8 cellular contexts compared by ENCODE assay signal in genomic region chr3:36944641-36945270, GRCh38. TPM values are rescaled to one million over a fixed set of nuclear protein-coding genes. Genes with fewer than 3 reads are reported as not detected.
A peak's percentile ranks its signal among the peaks of the same experiment; 100 is the strongest.
DNase-seq lines count a peak whose midpoint lies in the region; ATAC-seq and TF ChIP-seq lines count a peak whose summit lies in the region.

TRANK1 (minus strand) TSS chr3:36945054; CDS start chr3:36944809, 245 bp downstream.

- H3K4me3 ChIP-seq in endodermal cell (ENCODE audit: low read length) (peak within 1 kb of the TSS; percentile 76), mononuclear cell (ENCODE audit: low read length) (peak within 1 kb of the TSS; percentile 68)

- H3K27me3 ChIP-seq in endodermal cell (ENCODE audit: control insufficient read depth, insufficient read depth, low read length, poor library complexity, severe bottlenecking) (peaks cover 27% of the 10 kb centered on the region), mononuclear cell (ENCODE audit: insufficient read depth, low read length) (no peaks in the 10 kb centered on the region)

- H3K4me3 Mint-ChIP-seq in endodermal cell, result peak within 1 kb of the TSS; percentile 64

- peaks cover 2% of the 10 kb centered on the region for H3K36me3 Mint-ChIP-seq in endodermal cell (ENCODE audit: low read depth)

- H3K4me1 Mint-ChIP-seq in endodermal cell, result peaks cover 3% of the 10 kb centered on the region

- H3K4me1 ChIP-seq in endodermal cell (ENCODE audit: control insufficient read depth, insufficient read depth, low read length) (no peaks in the 10 kb centered on the region), mononuclear cell (ENCODE audit: insufficient read depth, low read length) (peaks cover 15% of the 10 kb centered on the region)

- no peaks in the 10 kb centered on the region for H3K36me3 ChIP-seq in endodermal cell (ENCODE audit: control insufficient read depth, insufficient read depth, low read length)

- peak; percentile 48 for ATAC-seq in GM21786 (IDR thresholded peaks at IDR 0.05; ENCODE audit: unreplicated experiment)

- DNase-seq in EH (ENCODE audit: low read depth) (peak; percentile 61), NAMALWA (ENCODE audit: low spot score) (peak; percentile 71), endodermal cell (peak; percentile 79), T1000 (lab: John Stamatoyannopoulos, UW) (no peak)
- DNase-seq in activated CD8-positive, alpha-beta memory T cell treated with anti-CD3 and anti-CD28 coated beads for 24 hours, result peak; percentile 89
- DNase-seq in stimulated activated CD8-positive, alpha-beta memory T cell treated with anti-CD3 and anti-CD28 coated beads, Interleukin-2, amount 100 ng/mL, for 48 hours (ENCODE audit: low read depth in 2 of 2), result peak; percentile 66 to 73

- no peak within 1 kb of the TSS for H3K27ac ChIP-seq in endodermal cell (ENCODE audit: low read depth, low read length)

- peaks cover 40% of the 10 kb centered on the region for H3K27me3 Mint-ChIP-seq in endodermal cell (ENCODE audit: insufficient read depth)

- TF ChIP-seq CTCF in endodermal cell (conservative IDR thresholded peaks at IDR 0.05), result no peak

- peaks cover 12% of the 10 kb centered on the region for H3K9me3 ChIP-seq in endodermal cell (ENCODE audit: control insufficient read depth, low read length)
- peaks cover 6% of the 10 kb centered on the region for H3K9me3 ChIP-seq in mononuclear cell (ENCODE audit: low read depth, low read length)

- no peak within 1 kb of the TSS for H3K9ac ChIP-seq in endodermal cell (ENCODE audit: extremely low read depth, low read length, poor library complexity, severe bottlenecking)

- 11% methylated on average over 41 to 68 of the region's 68 CpGs for WGBS in endodermal cell (ENCODE audit: insufficient coverage in 1 of 2, insufficient read length in 1 of 2), 2 experiments

- H3K9me3 Mint-ChIP-seq in endodermal cell, result peaks cover 22% of the 10 kb centered on the region

- no peak within 1 kb of the TSS for H3K27ac Mint-ChIP-seq in endodermal cell

RNA-seq across cellular contexts. Expression of gene TRANK1, which starts in this region (rescaled TPM):
- total RNA-seq in endodermal cell, result 10 to 100 TPM in 1 of 2 donors, 1 to 10 TPM in 1; 9.0 to 20.1 TPM
- polyA plus RNA-seq in endodermal cell (2013, experiment 1 of 2), result 4.8 TPM
- 4.1 TPM for polyA plus RNA-seq in endodermal cell (2013, experiment 2 of 2)
- total RNA-seq in mononuclear cell, result 42.4 TPM
